Comparison of ENCODE assay signal across 11 cellular contexts in genomic region chr6:137707038-137707589, GRCh38.
DNase-seq lines count a peak whose midpoint lies in the region; ATAC-seq, FAIRE-seq and TF ChIP-seq lines count a peak whose summit lies in the region.
"Had no signal": no experiment of that assay in that cellular context is flagged by ENCODE, and none has a peak within 500 bp of the region (broad histone marks: within the 10 kb centered on the region; RNA-seq: fewer than 3 reads in every experiment).

No MANE protein-coding gene starts in this region.

- peak overlapping the region in 3 of 10 donors; percentile 22 to 64 (median 64) for H3K4me3 Mint-ChIP-seq in naive thymus-derived CD4-positive, alpha-beta T cell
- H3K4me3 Mint-ChIP-seq: GM23338 had no signal

- H3K27ac ChIP-seq in BLaER1 treated with 17β-estradiol and CSF1 and Interleukin-3, amounts not matched to agents 10 nM and 100 nM, result peak overlapping the region in 10 of 11 experiments; percentile 4 to 69 (median 45); a peak in 18 of 22 replicates
- H3K27ac ChIP-seq in DND-41 (ENCODE audit: low read length) (peak overlapping the region; percentile 72), body of pancreas (peak overlapping the region in 1 of 4 donors; percentile 3)
- H3K27ac ChIP-seq in naive thymus-derived CD4-positive, alpha-beta T cell (ENCODE audit: low read depth, low read length), result peak overlapping the region; percentile 79
- H3K27ac ChIP-seq: C4-2B had no signal

- no peaks in the 10 kb centered on the region for H3K27me3 ChIP-seq in BLaER1 treated with 17β-estradiol and CSF1 and Interleukin-3, amounts not matched to agents 10 nM and 100 nM
- no peaks in the 10 kb centered on the region for H3K27me3 ChIP-seq in DND-41 (ENCODE audit: insufficient read depth, low read length, poor library complexity)
- H3K27me3 ChIP-seq in naive thymus-derived CD4-positive, alpha-beta T cell (ENCODE audit: control insufficient read depth in 2 of 2, insufficient read depth in 2 of 2, low read length in 2 of 2), result no peaks in the 10 kb centered on the region
- no peaks in the 10 kb centered on the region for H3K27me3 ChIP-seq in body of pancreas

- H3K27ac Mint-ChIP-seq in activated naive CD4-positive, alpha-beta T cell treated with anti-CD3 and anti-CD28 coated beads, Interleukin-2, amount 50 U/mL, for 72 hours, result peak overlapping the region; percentile 89 to 96
- peak overlapping the region; percentile 88 to 99 (median 97) for H3K27ac Mint-ChIP-seq in naive thymus-derived CD4-positive, alpha-beta T cell
- H3K27ac Mint-ChIP-seq: GM23338 had no signal

- no peaks in the 10 kb centered on the region for H4K20me1 ChIP-seq in BLaER1 treated with 17β-estradiol and CSF1 and Interleukin-3, amounts not matched to agents 10 nM and 100 nM
- H4K20me1 ChIP-seq in DND-41 (ENCODE audit: insufficient read depth, low read length), result no peaks in the 10 kb centered on the region

- peak overlapping the region; percentile 56 to 77 (median 61) for H3K4me2 ChIP-seq in BLaER1 treated with 17β-estradiol and CSF1 and Interleukin-3, amounts not matched to agents 10 nM and 100 nM
- H3K4me2 ChIP-seq in DND-41 (ENCODE audit: insufficient read depth, low read length), result peak overlapping the region; percentile 53
- H3K4me2 ChIP-seq: GM23338 had no signal

- H3K36me3 ChIP-seq in BLaER1 treated with 17β-estradiol and CSF1 and Interleukin-3, amounts not matched to agents 10 nM and 100 nM, result no peaks in the 10 kb centered on the region
- H3K36me3 ChIP-seq in DND-41 (ENCODE audit: insufficient read depth, low read length) (no peaks in the 10 kb centered on the region), body of pancreas (replicated peaks in 1 of 2; ENCODE audit: insufficient read depth in 1 of 2, low read depth in 2 of 2) (no peaks in the 10 kb centered on the region)
- H3K36me3 ChIP-seq in naive thymus-derived CD4-positive, alpha-beta T cell (ENCODE audit: control insufficient read depth in 2 of 3, insufficient read depth in 3 of 3, low read length in 3 of 3), result no peaks in the 10 kb centered on the region

- WGBS in body of pancreas, 2 donors, result 76 to 81% methylated on average over 9 of the region's 9 CpGs

- H3K4me1 ChIP-seq in BLaER1 treated with 17β-estradiol and CSF1 and Interleukin-3, amounts not matched to agents 10 nM and 100 nM, result peaks cover 43 to 64% (median 56%) of the 10 kb centered on the region in 10 experiments
- H3K4me1 ChIP-seq in DND-41 (ENCODE audit: insufficient read depth, low read length) (peaks cover 57% of the 10 kb centered on the region), body of pancreas (peaks cover 22% of the 10 kb centered on the region)
- peaks cover 26 to 37% of the 10 kb centered on the region in 2 donors for H3K4me1 ChIP-seq in naive thymus-derived CD4-positive, alpha-beta T cell (ENCODE audit: control insufficient read depth in 2 of 2, insufficient read depth in 2 of 2, low read length in 2 of 2)

- H3K9ac ChIP-seq in BLaER1 treated with 17β-estradiol and CSF1 and Interleukin-3, amounts not matched to agents 10 nM and 100 nM, result peak overlapping the region in 7 of 11 experiments; percentile 24 to 59 (median 41); a peak in 11 of 22 replicates
- H3K9ac ChIP-seq in DND-41 (ENCODE audit: low read depth, low read length), result peak overlapping the region; percentile 42

- no peak for TF ChIP-seq POLR2A in body of pancreas (IDR thresholded peaks at IDR 0.05)

- H3K4me3 ChIP-seq in BLaER1 treated with 17β-estradiol and CSF1 and Interleukin-3, amounts not matched to agents 10 nM and 100 nM, result no peak overlapping the region
- H3K4me3 ChIP-seq in DND-41 (ENCODE audit: low read depth in 1 of 2, low read length in 2 of 2), result no peak overlapping the region
- H3K4me3 ChIP-seq in naive thymus-derived CD4-positive, alpha-beta T cell (ENCODE audit: low read length), result peak overlapping the region; percentile 6
- no peak overlapping the region for H3K4me3 ChIP-seq in body of pancreas
- H3K4me3 ChIP-seq: GM23338 had no signal

- no peak for FAIRE-seq in GM19239 (lab: Jason Lieb, UNC)

- peak overlapping the region; percentile 41; the same call in 1 of the 2 replicates for H2AFZ ChIP-seq in DND-41 (ENCODE audit: low read depth, low read length)
- H2AFZ ChIP-seq: GM23338 had no signal

- TF ChIP-seq CTCF in DND-41 (IDR thresholded peaks at IDR 0.05; ENCODE audit: borderline replicate concordance, extremely low read depth, low read length, poor library complexity, severe bottlenecking) (no peak), body of pancreas (IDR thresholded peaks at IDR 0.05) (no peak)

- peaks cover 0 to 5% (median 0%) of the 10 kb centered on the region in 5 donors for H3K27me3 Mint-ChIP-seq in naive thymus-derived CD4-positive, alpha-beta T cell

- H3K4me1 Mint-ChIP-seq in naive thymus-derived CD4-positive, alpha-beta T cell, result peaks cover 23 to 69% (median 40%) of the 10 kb centered on the region in 7 donors

- no peak for ATAC-seq in DND-41 (ENCODE audit: insufficient read depth, low read depth)
- no peak for ATAC-seq in activated naive CD4-positive, alpha-beta T cell treated with anti-CD3 and anti-CD28 coated beads, Interleukin-2, amount 50 U/mL, for 72 hours
- no peak for ATAC-seq in naive thymus-derived CD4-positive, alpha-beta T cell
- ATAC-seq in body of pancreas, result no peak

- CTCF ChIA-PET in naive thymus-derived CD4-positive, alpha-beta T cell (lab: Charles Lee), result interaction anchor here (0.6 to 4.1 kb wide), 20 partner anchors 8 to 300 kb away, joined by 3 to 37 read pairs (median 6); partner anchors contain the start of gene TNFAIP3

- 0 out of 22 replicates have a peak, but pooled peaks cover 0 to 3% (median 0%) of the 10 kb centered on the region in 11 experiments for H3K9me3 ChIP-seq in BLaER1 treated with 17β-estradiol and CSF1 and Interleukin-3, amounts not matched to agents 10 nM and 100 nM (replicated peaks in 1 of 11)
- H3K9me3 ChIP-seq in DND-41 (ENCODE audit: insufficient read depth, low read length, severe bottlenecking) (no peaks in the 10 kb centered on the region), body of pancreas (no peaks in the 10 kb centered on the region)
- H3K9me3 ChIP-seq in naive thymus-derived CD4-positive, alpha-beta T cell (ENCODE audit: control insufficient read depth in 2 of 3, low read length in 3 of 3), result no peaks in the 10 kb centered on the region

- peaks cover 4 to 11% of the 10 kb centered on the region in 2 donors for H3K36me3 Mint-ChIP-seq in activated naive CD4-positive, alpha-beta T cell treated with anti-CD3 and anti-CD28 coated beads, Interleukin-2, amount 50 U/mL, for 72 hours
- peaks cover 0 to 13% (median 0%) of the 10 kb centered on the region in 5 donors for H3K36me3 Mint-ChIP-seq in naive thymus-derived CD4-positive, alpha-beta T cell

- no peak for DNase-seq in DND-41
- DNase-seq in activated naive CD4-positive, alpha-beta T cell treated with anti-CD3 and anti-CD28 coated beads, Interleukin-2, amount 50 U/mL, for 72 hours (ENCODE audit: low spot score in 2 of 2), result no peak
- DNase-seq in naive thymus-derived CD4-positive, alpha-beta T cell, result no peak
- no peak for DNase-seq in GM19239 (ENCODE audit: insufficient read length, low spot score)
- DNase-seq in body of pancreas, result no peak
- DNase-seq in COLO829 (ENCODE audit: low spot score), result no peak
- no peak for DNase-seq in NCI-H524 (lab: John Stamatoyannopoulos, UW)
- DNase-seq: activated gamma-delta T cell had no signal

- intact Hi-C loops in naive thymus-derived CD4-positive, alpha-beta T cell (cut with micrococcal nuclease), result loop anchor here in 1 of 2 donors (5.0 kb wide), 1 partner anchor 220 kb away; no protein-coding TSS in a partner anchor
- intact Hi-C loops in body of pancreas (cut with DNase I), result no loop called here

- H3K79me2 ChIP-seq in DND-41 (ENCODE audit: insufficient read depth, low read length), result no peaks in the 10 kb centered on the region

- peaks cover 10 to 11% of the 10 kb centered on the region in 2 donors for H3K9me3 Mint-ChIP-seq in activated naive CD4-positive, alpha-beta T cell treated with anti-CD3 and anti-CD28 coated beads, Interleukin-2, amount 50 U/mL, for 72 hours
- peaks cover 0 to 6% (median 0%) of the 10 kb centered on the region in 11 donors for H3K9me3 Mint-ChIP-seq in naive thymus-derived CD4-positive, alpha-beta T cell
- H3K9me3 Mint-ChIP-seq: GM23338 had no signal

- POLR2A ChIA-PET in naive thymus-derived CD4-positive, alpha-beta T cell (lab: Charles Lee), result interaction anchor here (1.0 to 1.9 kb wide), 5 partner anchors 92 to 237 kb away, joined by 3 to 20 read pairs (median 15); partner anchors contain the start of gene TNFAIP3
